ENCODE assay signal across 1 cellular context in genomic region chr7:83429493-83429892, GRCh38.
TF ChIP-seq lines count a peak whose summit lies in the region.

No MANE protein-coding gene starts in this region.

TF ChIP-seq in A549, 52 proteins besides CTCF, POLR2A, EP300 and RAD21 (continued from another document):
- TF ChIP-seq, protein P1, sequence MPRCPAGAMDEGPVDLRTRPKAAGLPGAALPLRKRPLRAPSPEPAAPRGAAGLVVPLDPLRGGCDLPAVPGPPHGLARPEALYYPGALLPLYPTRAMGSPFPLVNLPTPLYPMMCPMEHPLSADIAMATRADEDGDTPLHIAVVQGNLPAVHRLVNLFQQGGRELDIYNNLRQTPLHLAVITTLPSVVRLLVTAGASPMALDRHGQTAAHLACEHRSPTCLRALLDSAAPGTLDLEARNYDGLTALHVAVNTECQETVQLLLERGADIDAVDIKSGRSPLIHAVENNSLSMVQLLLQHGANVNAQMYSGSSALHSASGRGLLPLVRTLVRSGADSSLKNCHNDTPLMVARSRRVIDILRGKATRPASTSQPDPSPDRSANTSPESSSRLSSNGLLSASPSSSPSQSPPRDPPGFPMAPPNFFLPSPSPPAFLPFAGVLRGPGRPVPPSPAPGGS (IDR thresholded peaks at IDR 0.05): no peak
- TF ChIP-seq ZC3H11A (IDR thresholded peaks at IDR 0.05): no peak
